Comparison of ENCODE assay signal across 28 cellular contexts in genomic region chr9:85516976-85517637, GRCh38.
DNase-seq lines count a peak whose midpoint lies in the region; ATAC-seq, FAIRE-seq and TF ChIP-seq lines count a peak whose summit lies in the region.
"Had no signal": no experiment of that assay in that cellular context is flagged by ENCODE, and none has a peak within 500 bp of the region (broad histone marks: within the 10 kb centered on the region; RNA-seq: fewer than 3 reads in every experiment).

No MANE protein-coding gene starts in this region.

- POLR2A ChIA-PET in MCF 10A (lab: Yijun Ruan, JAX) = interaction anchor here (0.7 to 1.2 kb wide), 2 partner anchors 93 to 288 kb away, joined by 3 read pairs; no protein-coding TSS in a partner anchor

- H3K36me3 Mint-ChIP-seq in MCF 10A (ENCODE audit: insufficient read depth, unreplicated experiment) = peaks cover 11% of the 10 kb centered on the region
- no peaks in the 10 kb centered on the region for H3K36me3 Mint-ChIP-seq in HFFc6 (ENCODE audit: low read depth)
- H3K36me3 Mint-ChIP-seq: activated naive CD4-positive, alpha-beta T cell treated with anti-CD3 and anti-CD28 coated beads, Interleukin-2, amount 10 ng/mL, durations not matched to agents 7 days and 5 days; IgD-negative memory B cell; neural progenitor cell; stimulated activated naive B cell treated with anti-CD40 and anti-IgM and Interleukin-4, amounts not matched to agents 10 μg/mL and 1 μg/mL and 100 μg/mL, for 72 hours had no signal

- peaks cover 16% of the 10 kb centered on the region for H3K4me1 Mint-ChIP-seq in MCF 10A (ENCODE audit: insufficient read depth, unreplicated experiment)
- H3K4me1 Mint-ChIP-seq in HFFc6 (ENCODE audit: low read depth) = peaks cover 8% of the 10 kb centered on the region
- H3K4me1 Mint-ChIP-seq: activated naive CD4-positive, alpha-beta T cell treated with anti-CD3 and anti-CD28 coated beads, Interleukin-2, amount 10 ng/mL, durations not matched to agents 7 days and 5 days had no signal

- TF ChIP-seq POLR2A in breast epithelium (IDR thresholded peaks at IDR 0.05) = no peak

- FAIRE-seq in urothelium cell line (lab: Jason Lieb, UNC) = peak; percentile 53
- FAIRE-seq: endothelial cell of umbilical vein, GM19239, pancreas had no signal

- ATAC-seq in RWPE2 (ENCODE audit: low read depth) = peak; percentile 88
- ATAC-seq in foreskin keratinocyte = peak; percentile 83
- no peak for ATAC-seq in GM21447 (IDR thresholded peaks at IDR 0.05; ENCODE audit: unreplicated experiment)
- ATAC-seq: activated CD8-positive, alpha-beta T cell treated with anti-CD3 and anti-CD28 coated beads for 36 hours; pancreas; stimulated activated naive B cell treated with anti-CD40 and anti-IgM and Interleukin-4, amounts not matched to agents 10 μg/mL and 1 μg/mL and 100 μg/mL, for 72 hours had no signal

- CTCF ChIA-PET in MCF 10A (lab: Yijun Ruan, JAX) = interaction anchor here (0.8 kb wide), 1 partner anchor 228 kb away, joined by 3 read pairs; no protein-coding TSS in a partner anchor

- H3K9me3 Mint-ChIP-seq in MCF 10A (ENCODE audit: unreplicated experiment) (no peaks in the 10 kb centered on the region), HFFc6 (no peaks in the 10 kb centered on the region)
- H3K9me3 Mint-ChIP-seq: activated CD8-positive, alpha-beta T cell treated with anti-CD3 and anti-CD28 coated beads for 36 hours; activated naive CD4-positive, alpha-beta T cell treated with anti-CD3 and anti-CD28 coated beads, Interleukin-2, amount 10 ng/mL, durations not matched to agents 7 days and 5 days; T-helper 2 cell treated with Interferon-gamma antibody and Interleukin-4, amounts not matched to agents 5 μg/mL and 100 μg/mL, for 36 hours had no signal

- peak overlapping the region; percentile 67 for H3K27ac Mint-ChIP-seq in MCF 10A (ENCODE audit: low read depth, unreplicated experiment)
- no peak overlapping the region for H3K27ac Mint-ChIP-seq in HFFc6
- H3K27ac Mint-ChIP-seq: activated CD8-positive, alpha-beta T cell treated with anti-CD3 and anti-CD28 coated beads for 36 hours; activated naive CD4-positive, alpha-beta T cell treated with anti-CD3 and anti-CD28 coated beads, Interleukin-2, amount 10 ng/mL, durations not matched to agents 7 days and 5 days; IgD-negative memory B cell; neural progenitor cell; stimulated activated naive B cell treated with anti-CD40 and anti-IgM and Interleukin-4, amounts not matched to agents 10 μg/mL and 1 μg/mL and 100 μg/mL, for 72 hours; T-helper 2 cell treated with Interferon-gamma antibody and Interleukin-4, amounts not matched to agents 5 μg/mL and 100 μg/mL, for 36 hours had no signal

- H3K36me3 ChIP-seq in breast epithelium (no peaks in the 10 kb centered on the region), RWPE2 (ENCODE audit: low read depth) (no peaks in the 10 kb centered on the region)
- H3K36me3 ChIP-seq: brain microvascular endothelial cell, neural progenitor cell, pancreas, uterus had no signal

- H3K4me3 ChIP-seq in breast epithelium (no peak overlapping the region), RWPE2 (ENCODE audit: severe bottlenecking) (no peak overlapping the region)
- H3K4me3 ChIP-seq: neural progenitor cell, pancreas, uterus had no signal

- intact Hi-C loops in MCF 10A (cut with micrococcal nuclease) (loop anchor here (10.0 kb wide), 1 partner anchor 402 kb away; no protein-coding TSS in a partner anchor), breast epithelium (cut with DNase I; ENCODE audit: low total_unique reads) (no loop called here)

- H3K27me3 Mint-ChIP-seq in MCF 10A (ENCODE audit: insufficient read depth, unreplicated experiment) (no peaks in the 10 kb centered on the region), HFFc6 (ENCODE audit: insufficient read depth) (peaks cover 13% of the 10 kb centered on the region)

- BruUV-seq in MCF 10A (replicated peaks; lab: Mats Ljungman, UMichigan) = no TSS peak

- no peaks in the 10 kb centered on the region for H3K4me1 ChIP-seq in breast epithelium
- no peaks in the 10 kb centered on the region for H3K4me1 ChIP-seq in RWPE2 (ENCODE audit: insufficient read depth, poor library complexity, severe bottlenecking)
- peaks cover 10% of the 10 kb centered on the region for H3K4me1 ChIP-seq in foreskin keratinocyte
- H3K4me1 ChIP-seq: pancreas, uterus had no signal

- H3K9me3 ChIP-seq in breast epithelium = no peaks in the 10 kb centered on the region
- H3K9me3 ChIP-seq in RWPE2 (ENCODE audit: severe bottlenecking) = no peaks in the 10 kb centered on the region
- H3K9me3 ChIP-seq: pancreas, uterus had no signal

- H3K27me3 ChIP-seq in breast epithelium = peaks cover 0 to 12% of the 10 kb centered on the region in 2 donors
- H3K27me3 ChIP-seq in RWPE2 (ENCODE audit: insufficient read depth, poor library complexity, severe bottlenecking) = peaks cover 6% of the 10 kb centered on the region
- H3K27me3 ChIP-seq in foreskin keratinocyte = peaks cover 19% of the 10 kb centered on the region
- H3K27me3 ChIP-seq: brain microvascular endothelial cell, pancreas, uterus had no signal

- DNase-seq in MCF 10A (ENCODE audit: unreplicated experiment) (peak; percentile 81), breast epithelium (ENCODE audit: low spot score in 2 of 2) (no peak), RWPE2 (ENCODE audit: low spot score) (no peak), foreskin keratinocyte (peak; percentile 89 to 96), urothelium cell line (ENCODE audit: low spot score) (peak; percentile 63), HFFc6 (no peak), NCI-H748 (lab: John Stamatoyannopoulos, UW; ENCODE audit: unreplicated experiment) (no peak)
- DNase-seq: 8988T; activated CD8-positive, alpha-beta T cell treated with anti-CD3 and anti-CD28 coated beads for 36 hours; activated naive CD4-positive, alpha-beta T cell treated with anti-CD3 and anti-CD28 coated beads, Interleukin-2, amount 10 ng/mL, durations not matched to agents 7 days and 5 days; brain microvascular endothelial cell; DND-41; hypothalamus; NCI-H187 treated with DMSO at 0.1 percent for 48 hours; NCI-H2171; NCI-H510A; OCI-M1; pancreas; retina; stimulated activated naive B cell treated with anti-CD40 and anti-IgM and Interleukin-4, amounts not matched to agents 10 μg/mL and 1 μg/mL and 100 μg/mL, for 72 hours; substantia nigra; uterus had no signal

- no peak overlapping the region for H3K27ac ChIP-seq in breast epithelium
- H3K27ac ChIP-seq in RWPE2 (ENCODE audit: poor library complexity, severe bottlenecking) = peak overlapping the region; percentile 5
- no peak overlapping the region for H3K27ac ChIP-seq in foreskin keratinocyte
- H3K27ac ChIP-seq: brain microvascular endothelial cell, neural progenitor cell, pancreas, uterus had no signal

- no peak overlapping the region for H3K4me3 Mint-ChIP-seq in MCF 10A (ENCODE audit: unreplicated experiment)
- H3K4me3 Mint-ChIP-seq in HFFc6 = no peak overlapping the region
- H3K4me3 Mint-ChIP-seq: activated CD8-positive, alpha-beta T cell treated with anti-CD3 and anti-CD28 coated beads for 36 hours; activated naive CD4-positive, alpha-beta T cell treated with anti-CD3 and anti-CD28 coated beads, Interleukin-2, amount 10 ng/mL, durations not matched to agents 7 days and 5 days; IgD-negative memory B cell; neural progenitor cell; stimulated activated naive B cell treated with anti-CD40 and anti-IgM and Interleukin-4, amounts not matched to agents 10 μg/mL and 1 μg/mL and 100 μg/mL, for 72 hours; T-helper 2 cell treated with Interferon-gamma antibody and Interleukin-4, amounts not matched to agents 5 μg/mL and 100 μg/mL, for 36 hours had no signal

- TF ChIP-seq CTCF in MCF 10A (IDR thresholded peaks at IDR 0.05; ENCODE audit: unreplicated experiment) (no peak), breast epithelium (IDR thresholded peaks at IDR 0.05) (no peak), RWPE2 (IDR thresholded peaks at IDR 0.05; ENCODE audit: poor library complexity, severe bottlenecking) (no peak), foreskin keratinocyte (conservative IDR thresholded peaks at IDR 0.05) (no peak), HFFc6 (IDR thresholded peaks at IDR 0.05) (no peak)

Comparison
In these comparisons a context has a peak if more than half of its experiments do, and no peak if none do; other contexts are left out.
1. DNase-seq: peak in MCF 10A (single experiment), foreskin keratinocyte (2 of 2) and urothelium cell line (single experiment); none in breast epithelium (0 of 2), RWPE2 (single experiment), HFFc6 (single experiment) and NCI-H748 (single experiment).